8 cellular contexts compared by ENCODE assay signal in genomic region chr13:80338781-80339577, GRCh38. TPM values are rescaled to one million over a fixed set of nuclear protein-coding genes. Genes with fewer than 3 reads are reported as not detected.
A peak's percentile ranks its signal among the peaks of the same experiment; 100 is the strongest.
DNase-seq lines count a peak whose midpoint lies in the region; ATAC-seq and TF ChIP-seq lines count a peak whose summit lies in the region.

No MANE protein-coding gene starts in this region.

- CTCF ChIA-PET in activated B cell treated with CpG ODN at 0.5 μM for 24 hours (lab: Charles Lee): interaction anchor here (0.6 to 0.7 kb wide), 2 partner anchors 8 to 637 kb away, joined by 3 to 4 read pairs; no protein-coding TSS in a partner anchor

- TF ChIP-seq EP300 in Ishikawa (IDR thresholded peaks at IDR 0.05; ENCODE audit: borderline replicate concordance): no peak

- H3K36me3 Mint-ChIP-seq in activated B cell treated with CpG ODN at 0.5 μM for 24 hours (ENCODE audit: low read depth) (no peaks in the 10 kb centered on the region), nephron progenitor cell (ENCODE audit: low read depth) (peaks cover 32% of the 10 kb centered on the region)

- peaks cover 25% of the 10 kb centered on the region for H3K4me1 Mint-ChIP-seq in activated B cell treated with CpG ODN at 0.5 μM for 24 hours
- H3K4me1 Mint-ChIP-seq in nephron progenitor cell: peaks cover 53% of the 10 kb centered on the region

- H3K27me3 Mint-ChIP-seq in activated B cell treated with CpG ODN at 0.5 μM for 24 hours (peaks cover 13% of the 10 kb centered on the region), nephron progenitor cell (ENCODE audit: low read depth, poor library complexity) (no peaks in the 10 kb centered on the region)

- POLR2A ChIA-PET in activated B cell treated with CpG ODN at 0.5 μM for 24 hours (lab: Charles Lee): no interaction called here

- intact Hi-C loops in activated B cell treated with CpG ODN at 0.5 μM for 24 hours (cut with micrococcal nuclease): no loop called here

- no peak overlapping the region for H3K27ac Mint-ChIP-seq in activated B cell treated with CpG ODN at 0.5 μM for 24 hours
- no peak overlapping the region for H3K27ac Mint-ChIP-seq in nephron progenitor cell

- TF ChIP-seq RAD21 in Ishikawa (IDR thresholded peaks at IDR 0.05; ENCODE audit: low read depth): 0 out of 2 replicates have a peak, but pooled peaks have one; percentile 1

- peak; percentile 19 for DNase-seq in activated T-cell treated with anti-CD3 and anti-CD28 coated beads, Interleukin-2, amount 50 U/mL, for 1 hour
- DNase-seq in activated T-cell treated with anti-CD3 and anti-CD28 coated beads for 4 hours: no peak
- DNase-seq in activated B cell treated with CpG ODN at 0.5 μM for 24 hours: peak; percentile 24
- DNase-seq in foreskin melanocyte: peak; percentile 63
- DNase-seq in nephron progenitor cell: peak; percentile 79
- DNase-seq in activated effector memory CD4-positive, alpha-beta T cell treated with Interleukin-2 at 50 U/mL for 16 hours: no peak

- TF ChIP-seq CTCF in activated B cell treated with CpG ODN at 0.5 μM for 24 hours (IDR thresholded peaks at IDR 0.05): no peak
- TF ChIP-seq CTCF in nephron progenitor cell (IDR thresholded peaks at IDR 0.05): no peak

- no peak for ATAC-seq in activated B cell treated with CpG ODN at 0.5 μM for 24 hours (ENCODE audit: low read depth)
- ATAC-seq in HG02852 (IDR thresholded peaks at IDR 0.05; ENCODE audit: unreplicated experiment): no peak

- H3K9me3 Mint-ChIP-seq in activated B cell treated with CpG ODN at 0.5 μM for 24 hours (no peaks in the 10 kb centered on the region), nephron progenitor cell (peaks cover 8% of the 10 kb centered on the region)

- H3K4me3 Mint-ChIP-seq in activated B cell treated with CpG ODN at 0.5 μM for 24 hours (no peak overlapping the region), nephron progenitor cell (no peak overlapping the region)

TF ChIP-seq in Ishikawa, 13 proteins besides CTCF, POLR2A, EP300 and RAD21:
- TF ChIP-seq TAF1 (IDR thresholded peaks at IDR 0.05; ENCODE audit: low read depth) (no peak), TCF12 (IDR thresholded peaks at IDR 0.05; ENCODE audit: low read depth) (peak; percentile 12; the same call in 1 of the 2 replicates), MAX (IDR thresholded peaks at IDR 0.05) (peak; percentile 57; the same call in 1 of the 2 replicates), CEBPB (IDR thresholded peaks at IDR 0.05) (no peak), YY1 (IDR thresholded peaks at IDR 0.05; ENCODE audit: low read depth) (no peak), USF1 (IDR thresholded peaks at IDR 0.05) (no peak), EGR1 (IDR thresholded peaks at IDR 0.05) (peak; percentile 56; the same call in 1 of the 2 replicates), CREB1 (IDR thresholded peaks at IDR 0.05; ENCODE audit: low read depth) (no peak), FOXM1 (IDR thresholded peaks at IDR 0.05; ENCODE audit: borderline replicate concordance, low read depth) (no peak), NFIC (IDR thresholded peaks at IDR 0.05) (no peak)
- TF ChIP-seq, protein P1, sequence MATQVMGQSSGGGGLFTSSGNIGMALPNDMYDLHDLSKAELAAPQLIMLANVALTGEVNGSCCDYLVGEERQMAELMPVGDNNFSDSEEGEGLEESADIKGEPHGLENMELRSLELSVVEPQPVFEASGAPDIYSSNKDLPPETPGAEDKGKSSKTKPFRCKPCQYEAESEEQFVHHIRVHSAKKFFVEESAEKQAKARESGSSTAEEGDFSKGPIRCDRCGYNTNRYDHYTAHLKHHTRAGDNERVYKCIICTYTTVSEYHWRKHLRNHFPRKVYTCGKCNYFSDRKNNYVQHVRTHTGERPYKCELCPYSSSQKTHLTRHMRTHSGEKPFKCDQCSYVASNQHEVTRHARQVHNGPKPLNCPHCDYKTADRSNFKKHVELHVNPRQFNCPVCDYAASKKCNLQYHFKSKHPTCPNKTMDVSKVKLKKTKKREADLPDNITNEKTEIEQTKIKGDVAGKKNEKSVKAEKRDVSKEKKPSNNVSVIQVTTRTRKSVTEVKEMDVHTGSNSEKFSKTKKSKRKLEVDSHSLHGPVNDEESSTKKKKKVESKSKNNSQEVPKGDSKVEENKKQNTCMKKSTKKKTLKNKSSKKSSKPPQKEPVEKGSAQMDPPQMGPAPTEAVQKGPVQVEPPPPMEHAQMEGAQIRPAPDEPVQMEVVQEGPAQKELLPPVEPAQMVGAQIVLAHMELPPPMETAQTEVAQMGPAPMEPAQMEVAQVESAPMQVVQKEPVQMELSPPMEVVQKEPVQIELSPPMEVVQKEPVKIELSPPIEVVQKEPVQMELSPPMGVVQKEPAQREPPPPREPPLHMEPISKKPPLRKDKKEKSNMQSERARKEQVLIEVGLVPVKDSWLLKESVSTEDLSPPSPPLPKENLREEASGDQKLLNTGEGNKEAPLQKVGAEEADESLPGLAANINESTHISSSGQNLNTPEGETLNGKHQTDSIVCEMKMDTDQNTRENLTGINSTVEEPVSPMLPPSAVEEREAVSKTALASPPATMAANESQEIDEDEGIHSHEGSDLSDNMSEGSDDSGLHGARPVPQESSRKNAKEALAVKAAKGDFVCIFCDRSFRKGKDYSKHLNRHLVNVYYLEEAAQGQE (IDR thresholded peaks at IDR 0.05; ENCODE audit: low read depth): no peak

RNA-seq across cellular contexts. Expression of gene SPRY2, which starts 1.9 kb away (rescaled TPM):
- total RNA-seq in activated B cell treated with CpG ODN at 0.5 μM for 24 hours: 0.73 and 1.00 TPM in 2 replicates

Comparison
In these comparisons a context has a peak if more than half of its experiments do, and no peak if none do; other contexts are left out.
1. DNase-seq: peak in activated T-cell treated with anti-CD3 and anti-CD28 coated beads, Interleukin-2, amount 50 U/mL, for 1 hour (single experiment), activated B cell treated with CpG ODN at 0.5 μM for 24 hours (single experiment), foreskin melanocyte (single experiment) and nephron progenitor cell (single experiment); none in activated T-cell treated with anti-CD3 and anti-CD28 coated beads for 4 hours (single experiment) and activated effector memory CD4-positive, alpha-beta T cell treated with Interleukin-2 at 50 U/mL for 16 hours (single experiment).